8 cellular contexts compared by ENCODE assay signal in the genomic region with DNA sequence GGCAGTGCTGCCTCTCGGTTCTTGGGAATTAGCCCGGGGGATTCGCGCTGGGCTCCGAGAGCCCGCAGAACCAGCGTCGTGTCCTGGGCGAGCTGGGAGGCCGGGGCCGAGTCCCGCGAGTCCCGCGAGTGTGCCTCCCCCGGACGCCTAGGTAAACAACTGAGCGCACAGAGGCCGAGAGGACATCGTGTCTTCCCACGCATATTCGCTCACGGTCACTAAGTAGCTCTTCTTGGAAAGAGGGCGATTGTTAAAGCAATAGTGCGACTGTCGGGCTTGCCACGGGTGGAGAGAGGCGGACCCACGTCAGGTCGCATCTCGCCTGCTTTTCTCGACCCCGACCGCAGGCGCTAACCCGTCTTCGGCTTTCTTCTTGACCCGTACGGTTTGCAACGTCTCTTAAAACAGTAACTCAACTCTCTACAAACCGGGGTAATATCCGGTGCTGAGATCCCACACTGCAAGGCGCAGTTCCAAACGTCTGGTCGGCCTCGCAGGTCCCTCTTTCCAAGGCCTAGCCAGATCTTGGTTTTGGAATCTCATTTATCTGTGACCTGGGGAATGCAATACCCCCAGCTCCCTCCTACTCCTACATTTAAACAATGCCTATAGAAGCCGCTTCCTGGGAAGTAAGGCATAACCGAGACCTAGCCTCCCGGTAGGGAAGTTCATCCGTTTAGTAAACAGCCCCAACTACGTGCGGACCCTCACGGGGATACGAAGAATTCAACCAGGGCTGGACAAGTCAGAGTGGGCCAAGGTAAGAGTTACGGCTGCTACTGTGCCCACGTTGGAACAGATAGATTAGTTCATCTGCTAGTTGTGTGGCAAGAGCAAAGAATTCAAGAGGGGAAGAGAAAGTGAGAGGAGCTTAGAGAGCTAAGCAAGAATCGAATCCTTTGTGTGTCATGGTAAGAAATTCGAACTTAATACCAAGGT. TPM values are rescaled to one million over a fixed set of nuclear protein-coding genes. Genes with fewer than 3 reads are reported as not detected.
DNase-seq lines count a peak whose midpoint lies in the region; ATAC-seq, FAIRE-seq and TF ChIP-seq lines count a peak whose summit lies in the region.

No MANE protein-coding gene starts in this region.

- peaks cover 7 to 18% (median 17%) of the 10 kb centered on the region in 3 donors for H3K4me1 Mint-ChIP-seq in IgD-negative memory B cell
- peaks cover 35% of the 10 kb centered on the region for H3K4me1 Mint-ChIP-seq in activated CD4-positive, alpha-beta T cell treated with anti-CD3 and anti-CD28 coated beads, Interleukin-2, amount 10 ng/mL, durations not matched to agents 7 days and 5 days

- no peaks in the 10 kb centered on the region for H3K9me3 Mint-ChIP-seq in IgD-negative memory B cell
- no peaks in the 10 kb centered on the region for H3K9me3 Mint-ChIP-seq in activated CD4-positive, alpha-beta T cell treated with anti-CD3 and anti-CD28 coated beads, Interleukin-2, amount 10 ng/mL, durations not matched to agents 7 days and 5 days

- peak overlapping the region; percentile 66 to 87 (median 87) for H3K27ac Mint-ChIP-seq in IgD-negative memory B cell
- peak overlapping the region; percentile 83 for H3K27ac Mint-ChIP-seq in activated CD4-positive, alpha-beta T cell treated with anti-CD3 and anti-CD28 coated beads, Interleukin-2, amount 10 ng/mL, durations not matched to agents 7 days and 5 days

- H3K4me3 ChIP-seq in epithelial cell of proximal tubule (ENCODE audit: low read depth, low read length), result peak overlapping the region; percentile 96

- no peak for TF ChIP-seq CTCF in epithelial cell of proximal tubule (conservative IDR thresholded peaks at IDR 0.05; ENCODE audit: low read depth, low read length)

- no peaks in the 10 kb centered on the region for H3K36me3 Mint-ChIP-seq in IgD-negative memory B cell
- peaks cover 5% of the 10 kb centered on the region for H3K36me3 Mint-ChIP-seq in activated CD4-positive, alpha-beta T cell treated with anti-CD3 and anti-CD28 coated beads, Interleukin-2, amount 10 ng/mL, durations not matched to agents 7 days and 5 days (ENCODE audit: low read depth)

- POLR2A ChIA-PET in activated CD4-positive, alpha-beta T cell treated with anti-CD3 and anti-CD28 coated beads, Interleukin-2, amount 10 ng/mL, durations not matched to agents 7 days and 5 days (lab: Charles Lee), result interaction anchor here (0.6 to 2.9 kb wide), 5 partner anchors 12 to 526 kb away, joined by 3 to 13 read pairs (median 3); no protein-coding TSS in a partner anchor

- H3K27me3 Mint-ChIP-seq in IgD-negative memory B cell, result peaks cover 17% of the 10 kb centered on the region
- H3K27me3 Mint-ChIP-seq in activated CD4-positive, alpha-beta T cell treated with anti-CD3 and anti-CD28 coated beads, Interleukin-2, amount 10 ng/mL, durations not matched to agents 7 days and 5 days, result peaks cover 23% of the 10 kb centered on the region

- FAIRE-seq in G401.6 (lab: Jason Lieb, UNC), result peak; percentile 79

- peak overlapping the region; percentile 94 to 97 (median 97) for H3K4me3 Mint-ChIP-seq in IgD-negative memory B cell
- peak overlapping the region; percentile 85 for H3K4me3 Mint-ChIP-seq in activated CD4-positive, alpha-beta T cell treated with anti-CD3 and anti-CD28 coated beads, Interleukin-2, amount 10 ng/mL, durations not matched to agents 7 days and 5 days

- CTCF ChIA-PET in activated CD4-positive, alpha-beta T cell treated with anti-CD3 and anti-CD28 coated beads, Interleukin-2, amount 10 ng/mL, durations not matched to agents 7 days and 5 days (lab: Charles Lee), result interaction anchor here (0.7 to 3.3 kb wide), 26 partner anchors 12 to 521 kb away, joined by 3 to 22 read pairs (median 4); partner anchors contain the start of genes KRR1 and NAP1L1

- DNase-seq in activated CD4-positive, alpha-beta T cell treated with anti-CD3 and anti-CD28 coated beads, Interleukin-2, amount 10 ng/mL, durations not matched to agents 7 days and 5 days, result peak; percentile 16
- no peak for DNase-seq in epithelial cell of proximal tubule (ENCODE audit: low read depth)
- peak; percentile 38 for DNase-seq in midbrain (lab: John Stamatoyannopoulos, UW)
- DNase-seq in superior temporal gyrus (ENCODE audit: extremely low spot score), result peak; percentile 60
- no peak for DNase-seq in NCI-H774 (lab: John Stamatoyannopoulos, UW)

- ATAC-seq in GM21717 (IDR thresholded peaks at IDR 0.05; ENCODE audit: unreplicated experiment), result peak; percentile 21

RNA-seq across cellular contexts. Expression of gene PHLDA1, which starts 0.7 kb away (rescaled TPM):
- 0.08 TPM for polyA plus RNA-seq in IgD-negative memory B cell
- 1 to 10 TPM; 3.8 to 3.9 TPM for total RNA-seq in activated CD4-positive, alpha-beta T cell treated with anti-CD3 and anti-CD28 coated beads, Interleukin-2, amount 10 ng/mL, durations not matched to agents 7 days and 5 days
- 74.3 and 89.0 TPM in 2 replicates for total RNA-seq in epithelial cell of proximal tubule

RNA-seq across cellular contexts. Expression of gene NAP1L1, which starts 52.2 kb away (rescaled TPM):
- polyA plus RNA-seq in IgD-negative memory B cell, result 223 TPM
- 100 to 1,000 TPM; 460 to 538 TPM for total RNA-seq in activated CD4-positive, alpha-beta T cell treated with anti-CD3 and anti-CD28 coated beads, Interleukin-2, amount 10 ng/mL, durations not matched to agents 7 days and 5 days
- 393 and 473 TPM in 2 replicates for total RNA-seq in epithelial cell of proximal tubule

Comparison
In these comparisons a context has a peak if more than half of its experiments do, and no peak if none do; other contexts are left out.
1. DNase-seq: peak in activated CD4-positive, alpha-beta T cell treated with anti-CD3 and anti-CD28 coated beads, Interleukin-2, amount 10 ng/mL, durations not matched to agents 7 days and 5 days (single experiment), midbrain (single experiment) and superior temporal gyrus (single experiment); none in epithelial cell of proximal tubule (single experiment) and NCI-H774 (single experiment).
2. RNA of gene PHLDA1, which starts 0.7 kb away (total RNA-seq): 74.3 to 89.0 TPM in epithelial cell of proximal tubule; 3.8 to 3.9 TPM in activated CD4-positive, alpha-beta T cell treated with anti-CD3 and anti-CD28 coated beads, Interleukin-2, amount 10 ng/mL, durations not matched to agents 7 days and 5 days; every median in the first group is over 10 times any median in the second.